21 cellular contexts compared by ENCODE assay signal in genomic region chr3:76724706-76725105, GRCh38.
"Had no signal": no experiment of that assay in that cellular context is flagged by ENCODE, and none has a peak within 500 bp of the region (broad histone marks: within the 10 kb centered on the region; RNA-seq: fewer than 3 reads in every experiment).

No MANE protein-coding gene starts in this region.

- H3K36me3 Mint-ChIP-seq: activated CD4-positive, alpha-beta memory T cell treated with anti-CD3 and anti-CD28 coated beads for 36 hours; activated naive CD8-positive, alpha-beta T cell treated with anti-CD3 and anti-CD28 coated beads, Interleukin-2, amount 10 ng/mL, durations not matched to agents 7 days and 5 days; natural killer cell treated with Interleukin-12 subunit alpha and Interleukin-12 subunit beta and Interleukin-15 and Interleukin-18, amount 100 ng/mL, for 72 hours had no signal

- FAIRE-seq: pancreas had no signal

- H3K36me3 ChIP-seq: pancreas, tibial artery had no signal

- H3K4me3 ChIP-seq: pancreas, psoas muscle, tibial artery had no signal

- H3K27me3 Mint-ChIP-seq: activated CD4-positive, alpha-beta memory T cell treated with anti-CD3 and anti-CD28 coated beads for 36 hours; activated naive CD8-positive, alpha-beta T cell treated with anti-CD3 and anti-CD28 coated beads, Interleukin-2, amount 10 ng/mL, durations not matched to agents 7 days and 5 days; natural killer cell treated with Interleukin-12 subunit alpha and Interleukin-12 subunit beta and Interleukin-15 and Interleukin-18, amount 100 ng/mL, for 72 hours; stimulated activated naive CD8-positive, alpha-beta T cell treated with anti-CD3 and anti-CD28 coated beads, Interleukin-15, amount 100 ng/mL, for 72 hours had no signal

- H3K4me1 ChIP-seq: foreskin keratinocyte, pancreas, psoas muscle, tibial artery had no signal

- H3K4me1 Mint-ChIP-seq: activated naive CD8-positive, alpha-beta T cell treated with anti-CD3 and anti-CD28 coated beads, Interleukin-2, amount 10 ng/mL, durations not matched to agents 7 days and 5 days; stimulated activated naive CD8-positive, alpha-beta T cell treated with anti-CD3 and anti-CD28 coated beads, Interleukin-15, amount 100 ng/mL, for 72 hours had no signal

- H3K4me3 Mint-ChIP-seq: activated CD4-positive, alpha-beta memory T cell treated with anti-CD3 and anti-CD28 coated beads for 36 hours; activated naive CD4-positive, alpha-beta T cell treated with anti-CD3 and anti-CD28 coated beads for 36 hours; activated naive CD8-positive, alpha-beta T cell treated with anti-CD3 and anti-CD28 coated beads, Interleukin-2, amount 10 ng/mL, durations not matched to agents 7 days and 5 days; natural killer cell treated with Interleukin-12 subunit alpha and Interleukin-12 subunit beta and Interleukin-15 and Interleukin-18, amount 100 ng/mL, for 72 hours; stimulated activated naive CD8-positive, alpha-beta T cell treated with anti-CD3 and anti-CD28 coated beads, Interleukin-15, amount 100 ng/mL, for 72 hours had no signal

- H3K27me3 ChIP-seq: foreskin keratinocyte, pancreas, tibial artery had no signal

- DNase-seq: activated CD4-positive, alpha-beta memory T cell treated with anti-CD3 and anti-CD28 coated beads for 36 hours; activated CD4-positive, alpha-beta T cell treated with anti-CD3 and anti-CD28 coated beads for 48 hours; activated naive CD4-positive, alpha-beta T cell treated with anti-CD3 and anti-CD28 coated beads for 36 hours; activated naive CD8-positive, alpha-beta T cell treated with anti-CD3 and anti-CD28 coated beads, Interleukin-2, amount 10 ng/mL, durations not matched to agents 7 days and 5 days; activated T-cell treated with anti-CD3 and anti-CD28 coated beads, Interleukin-2, amount 50 U/mL, for 48 hours; amniotic stem cell; cerebellar nuclear complex; foreskin keratinocyte; hippocampal formation; kidney glomerular epithelial cell; left ventricle myocardium superior; mammary epithelial cell; midbrain; pancreas; psoas muscle; right cardiac atrium; stimulated activated CD4-positive, alpha-beta T cell treated with anti-CD3 and anti-CD28 coated beads, Interleukin-12 subunit alpha, Interleukin-12 subunit beta, amount 100 ng/mL, for 4 hours; stimulated activated CD4-positive, alpha-beta T cell treated with anti-CD3 and anti-CD28 coated beads, Interleukin-1b, Interleukin-23, amount 100 ng/mL, for 48 hours; stimulated activated naive CD8-positive, alpha-beta T cell treated with anti-CD3 and anti-CD28 coated beads, Interleukin-15, amount 100 ng/mL, for 72 hours; tibial artery had no signal

- H3K9me3 ChIP-seq: pancreas, psoas muscle, tibial artery had no signal

- H3K27ac Mint-ChIP-seq: activated CD4-positive, alpha-beta memory T cell treated with anti-CD3 and anti-CD28 coated beads for 36 hours; activated naive CD4-positive, alpha-beta T cell treated with anti-CD3 and anti-CD28 coated beads for 36 hours; activated naive CD8-positive, alpha-beta T cell treated with anti-CD3 and anti-CD28 coated beads, Interleukin-2, amount 10 ng/mL, durations not matched to agents 7 days and 5 days; natural killer cell treated with Interleukin-12 subunit alpha and Interleukin-12 subunit beta and Interleukin-15 and Interleukin-18, amount 100 ng/mL, for 72 hours had no signal
